Comparison of ENCODE assay signal across 8 cellular contexts in genomic region chr7:150060259-150061221, GRCh38.
DNase-seq lines count a peak whose midpoint lies in the region; ATAC-seq, FAIRE-seq and TF ChIP-seq lines count a peak whose summit lies in the region.
"Not testable (repeated sequence)": the region's sequence is repeated elsewhere in the genome, so short reads cannot be mapped to it uniquely, and the experiment has no call there.

No MANE protein-coding gene starts in this region.

- not testable (repeated sequence) for H3K9ac ChIP-seq in kidney (ENCODE audit: low read length in 2 of 2)

- not testable (repeated sequence) for H3K4me3 ChIP-seq in body of pancreas; kidney (ENCODE audit: low read length in 2 of 2)

- 16 to 17% methylated on average over 11 to 12 of the region's 16 CpGs for WGBS in body of pancreas, 2 donors

- ATAC-seq in GM18508 (IDR thresholded peaks at IDR 0.05; ENCODE audit: insufficient read depth, unreplicated experiment) (peak; percentile 88), HG03469 (IDR thresholded peaks at IDR 0.05; ENCODE audit: unreplicated experiment) (peak; percentile 94), body of pancreas (peak; percentile 94)

- not testable (repeated sequence) for H3K9me3 ChIP-seq in body of pancreas; kidney (ENCODE audit: control insufficient read depth in 1 of 2, low read length in 2 of 2)

- TF ChIP-seq CTCF in body of pancreas (IDR thresholded peaks at IDR 0.05) (peak in 3 of 7 experiments; percentile 15 to 40 (median 32)), kidney (IDR thresholded peaks at IDR 0.05; ENCODE audit: borderline replicate concordance, extremely low read depth, insufficient read depth) (peak; percentile 38)

- peak; percentile 74 for FAIRE-seq in H54 (lab: Jason Lieb, UNC)
- not testable (repeated sequence) for FAIRE-seq in kidney (lab: Jason Lieb, UNC)

- DNase-seq in H54 (ENCODE audit: insufficient read length, low spot score), result not testable (repeated sequence)
- DNase-seq in activated CD4-positive, alpha-beta T cell treated with anti-CD3 and anti-CD28 coated beads, Interleukin-2, amount 50 U/mL, for 24 hours (ENCODE audit: low read depth in 1 of 2, low spot score in 1 of 2), result peak; percentile 77 to 80
- peak; percentile 83 to 90 (median 88) for DNase-seq in body of pancreas
- peak; percentile 92 for DNase-seq in kidney
- DNase-seq in stimulated activated CD4-positive, alpha-beta T cell treated with anti-CD3 and anti-CD28 coated beads, Interleukin-15, amount 100 ng/mL, for 48 hours (ENCODE audit: low read depth in 2 of 2), result peak; percentile 75 to 87
- peak; percentile 87 for DNase-seq in ureter (ENCODE audit: low spot score)

- intact Hi-C loops in body of pancreas (cut with DNase I); kidney (cut with DNase I): not testable (repeated sequence)

- TF ChIP-seq POLR2A in H54 (IDR thresholded peaks at IDR 0.05; ENCODE audit: low read depth, low read length); body of pancreas (IDR thresholded peaks at IDR 0.05): not testable (repeated sequence)

- H3K4me1 ChIP-seq in body of pancreas; kidney (ENCODE audit: control insufficient read depth in 1 of 2, insufficient read depth in 1 of 2, low read depth in 1 of 2, low read length in 2 of 2): not testable (repeated sequence)

- not testable (repeated sequence) for H3K27ac ChIP-seq in body of pancreas; kidney (ENCODE audit: low read depth in 2 of 2, low read length in 2 of 2)

- not testable (repeated sequence) for H3K27me3 ChIP-seq in body of pancreas

- H3K36me3 ChIP-seq in body of pancreas (replicated peaks in 1 of 2; ENCODE audit: insufficient read depth in 1 of 2, low read depth in 2 of 2); kidney (ENCODE audit: control insufficient read depth in 1 of 2, insufficient read depth in 2 of 2, low read length in 2 of 2): not testable (repeated sequence)
